Comparison of ENCODE assay signal across 40 cellular contexts in genomic region chr16:49914697-49915096, GRCh38. TPM values are rescaled to one million over a fixed set of nuclear protein-coding genes. Genes with fewer than 3 reads are reported as not detected.
"Had no signal": no experiment of that assay in that cellular context is flagged by ENCODE, and none has a peak within 500 bp of the region (broad histone marks: within the 10 kb centered on the region; RNA-seq: fewer than 3 reads in every experiment).

No MANE protein-coding gene starts in this region.

- DNase-seq: activated effector memory CD4-positive, alpha-beta T cell treated with anti-CD3 and anti-CD28 coated beads, Interleukin-2, amount 50 U/mL, for 16 hours; activated effector memory CD4-positive, alpha-beta T cell treated with Interleukin-2 at 50 U/mL for 16 hours; activated gamma-delta T cell; activated gamma-delta T cell treated with Interleukin-2 at 50 U/mL for 16 hours; activated naive CD4-positive, alpha-beta T cell; activated naive CD4-positive, alpha-beta T cell treated with anti-CD3 and anti-CD28 coated beads for 36 hours; activated naive CD4-positive, alpha-beta T cell treated with anti-CD3 and anti-CD28 coated beads, Interleukin-2, amount 50 U/mL, for 16 hours; activated naive CD4-positive, alpha-beta T cell treated with Interleukin-2 at 50 U/mL for 16 hours; activated naive CD8-positive, alpha-beta T cell treated with anti-CD3 and anti-CD28 coated beads for 36 hours; activated naive CD8-positive, alpha-beta T cell treated with anti-CD3 and anti-CD28 coated beads, Interleukin-2, amount 10 ng/mL, durations not matched to agents 7 days and 5 days; activated naive CD8-positive, alpha-beta T cell treated with anti-CD3 and anti-CD28 coated beads, Interleukin-2, amount 50 U/mL, for 24 hours; activated T-cell treated with anti-CD3 and anti-CD28 coated beads, Interleukin-2, amount 50 U/mL, for 1 hour; activated T-cell treated with anti-CD3 and anti-CD28 coated beads, Interleukin-2, amount 50 U/mL, for 24 hours; activated T-cell treated with anti-CD3 and anti-CD28 coated beads, Interleukin-2, amount 50 U/mL, for 4 hours; activated T-cell treated with anti-CD3 and anti-CD28 coated beads, Interleukin-2, amount 50 U/mL, for 48 hours; activated T-cell treated with anti-CD3 and anti-CD28 coated beads, Interleukin-2, amount 50 U/mL, for 72 hours; adrenal gland; amniotic stem cell; amygdala; anterior cingulate cortex; aorta; body of pancreas; brain microvascular endothelial cell; caudate nucleus; central memory CD4-positive, alpha-beta T cell; cerebellar nuclear complex had no signal

- H3K27me3 ChIP-seq: adrenal gland, ascending aorta, body of pancreas, brain microvascular endothelial cell, breast epithelium, cardiac muscle cell had no signal

- FAIRE-seq: astrocyte, bronchial epithelial cell had no signal

- H3K4me3 Mint-ChIP-seq: activated naive CD4-positive, alpha-beta T cell treated with anti-CD3 and anti-CD28 coated beads for 36 hours; activated naive CD4-positive, alpha-beta T cell treated with anti-CD3 and anti-CD28 coated beads, Interleukin-2, amount 10 ng/mL, durations not matched to agents 7 days and 5 days; activated naive CD4-positive, alpha-beta T cell treated with anti-CD3 and anti-CD28 coated beads, Interleukin-2, amount 50 U/mL, for 24 hours; activated naive CD8-positive, alpha-beta T cell; activated naive CD8-positive, alpha-beta T cell treated with anti-CD3 and anti-CD28 coated beads for 36 hours; activated naive CD8-positive, alpha-beta T cell treated with anti-CD3 and anti-CD28 coated beads, Interleukin-2, amount 10 ng/mL, durations not matched to agents 7 days and 5 days; activated naive CD8-positive, alpha-beta T cell treated with anti-CD3 and anti-CD28 coated beads, Interleukin-2, amount 50 U/mL, for 24 hours; activated T-cell treated with anti-CD3 and anti-CD28 coated beads, Interleukin-2, amount 50 U/mL, for 24 hours; activated T-cell treated with anti-CD3 and anti-CD28 coated beads, Interleukin-2, amount 50 U/mL, for 4 hours; activated T-cell treated with anti-CD3 and anti-CD28 coated beads, Interleukin-2, amount 50 U/mL, for 72 hours; activated T-helper 1 cell treated with anti-CD3 and anti-CD28 coated beads, Interleukin-12 subunit alpha, Interleukin-12 subunit beta, Interleukin-2, Interleukin-4 antibody, amounts not matched to agents 30 ng/mL and 10 ng/mL and 1 ng/mL, durations not matched to agents 14 hours and 24 hours and 36 hours; activated T-helper 17 cell treated with anti-CD3 and anti-CD28 coated beads, Interleukin-2, amount 50 U/mL, for 72 hours; brain; central memory CD8-positive, alpha-beta T cell had no signal

- H3K4me3 ChIP-seq: adrenal gland, ascending aorta, body of pancreas, breast epithelium, cardiac muscle cell had no signal

- H3K27ac Mint-ChIP-seq: activated naive CD4-positive, alpha-beta T cell treated with anti-CD3 and anti-CD28 coated beads for 36 hours; activated naive CD4-positive, alpha-beta T cell treated with anti-CD3 and anti-CD28 coated beads, Interleukin-2, amount 10 ng/mL, durations not matched to agents 7 days and 5 days; activated naive CD4-positive, alpha-beta T cell treated with anti-CD3 and anti-CD28 coated beads, Interleukin-2, amount 50 U/mL, for 24 hours; activated naive CD4-positive, alpha-beta T cell treated with anti-CD3 and anti-CD28 coated beads, Interleukin-2, amount 50 U/mL, for 72 hours; activated naive CD8-positive, alpha-beta T cell; activated naive CD8-positive, alpha-beta T cell treated with anti-CD3 and anti-CD28 coated beads for 36 hours; activated naive CD8-positive, alpha-beta T cell treated with anti-CD3 and anti-CD28 coated beads, Interleukin-2, amount 10 ng/mL, durations not matched to agents 7 days and 5 days; activated naive CD8-positive, alpha-beta T cell treated with anti-CD3 and anti-CD28 coated beads, Interleukin-2, amount 50 U/mL, for 24 hours; activated T-cell treated with anti-CD3 and anti-CD28 coated beads, Interleukin-2, amount 50 U/mL, for 24 hours; activated T-cell treated with anti-CD3 and anti-CD28 coated beads, Interleukin-2, amount 50 U/mL, for 72 hours; activated T-helper 1 cell treated with anti-CD3 and anti-CD28 coated beads, Interleukin-12 subunit alpha, Interleukin-12 subunit beta, Interleukin-2, Interleukin-4 antibody, amounts not matched to agents 30 ng/mL and 10 ng/mL and 1 ng/mL, durations not matched to agents 14 hours and 24 hours and 36 hours; activated T-helper 17 cell treated with anti-CD3 and anti-CD28 coated beads, Interleukin-2, amount 50 U/mL, for 72 hours; activated T-helper 2 cell treated with anti-CD3 and anti-CD28 coated beads, Interferon-gamma antibody, Interleukin-2, Interleukin-4, amounts not matched to agents 10 μg/mL and 5 μg/mL and 100 μg/mL, durations not matched to agents 14 hours and 24 hours and 36 hours; brain had no signal

- H3K9me3 ChIP-seq: adrenal gland, ascending aorta, body of pancreas had no signal

- H3K9me3 Mint-ChIP-seq: activated naive CD4-positive, alpha-beta T cell treated with anti-CD3 and anti-CD28 coated beads for 36 hours; activated naive CD4-positive, alpha-beta T cell treated with anti-CD3 and anti-CD28 coated beads, Interleukin-2, amount 10 ng/mL, durations not matched to agents 7 days and 5 days; activated naive CD4-positive, alpha-beta T cell treated with anti-CD3 and anti-CD28 coated beads, Interleukin-2, amount 50 U/mL, for 24 hours; activated naive CD4-positive, alpha-beta T cell treated with anti-CD3 and anti-CD28 coated beads, Interleukin-2, amount 50 U/mL, for 72 hours; activated naive CD8-positive, alpha-beta T cell treated with anti-CD3 and anti-CD28 coated beads for 36 hours; activated naive CD8-positive, alpha-beta T cell treated with anti-CD3 and anti-CD28 coated beads, Interleukin-2, amount 10 ng/mL, durations not matched to agents 7 days and 5 days; activated naive CD8-positive, alpha-beta T cell treated with anti-CD3 and anti-CD28 coated beads, Interleukin-2, amount 50 U/mL, for 24 hours; activated T-cell treated with anti-CD3 and anti-CD28 coated beads, Interleukin-2, amount 50 U/mL, for 24 hours; activated T-cell treated with anti-CD3 and anti-CD28 coated beads, Interleukin-2, amount 50 U/mL, for 72 hours; activated T-helper 1 cell treated with anti-CD3 and anti-CD28 coated beads, Interleukin-12 subunit alpha, Interleukin-12 subunit beta, Interleukin-2, Interleukin-4 antibody, amounts not matched to agents 30 ng/mL and 10 ng/mL and 1 ng/mL, durations not matched to agents 14 hours and 24 hours and 36 hours; activated T-helper 17 cell treated with anti-CD3 and anti-CD28 coated beads, Interleukin-2, amount 50 U/mL, for 72 hours; activated T-helper 2 cell treated with anti-CD3 and anti-CD28 coated beads, Interferon-gamma antibody, Interleukin-2, Interleukin-4, amounts not matched to agents 10 μg/mL and 5 μg/mL and 100 μg/mL, durations not matched to agents 14 hours and 24 hours and 36 hours; central memory CD8-positive, alpha-beta T cell had no signal

- H3K36me3 Mint-ChIP-seq: activated naive CD4-positive, alpha-beta T cell treated with anti-CD3 and anti-CD28 coated beads, Interleukin-2, amount 10 ng/mL, durations not matched to agents 7 days and 5 days; activated naive CD4-positive, alpha-beta T cell treated with anti-CD3 and anti-CD28 coated beads, Interleukin-2, amount 50 U/mL, for 24 hours; activated naive CD4-positive, alpha-beta T cell treated with anti-CD3 and anti-CD28 coated beads, Interleukin-2, amount 50 U/mL, for 72 hours; activated naive CD8-positive, alpha-beta T cell; activated naive CD8-positive, alpha-beta T cell treated with anti-CD3 and anti-CD28 coated beads for 36 hours; activated naive CD8-positive, alpha-beta T cell treated with anti-CD3 and anti-CD28 coated beads, Interleukin-2, amount 10 ng/mL, durations not matched to agents 7 days and 5 days; brain had no signal

- H3K27me3 Mint-ChIP-seq: activated naive CD8-positive, alpha-beta T cell treated with anti-CD3 and anti-CD28 coated beads for 36 hours; activated naive CD8-positive, alpha-beta T cell treated with anti-CD3 and anti-CD28 coated beads, Interleukin-2, amount 10 ng/mL, durations not matched to agents 7 days and 5 days had no signal

- H3K36me3 ChIP-seq: adrenal gland, ascending aorta, brain microvascular endothelial cell, breast epithelium, cardiac muscle cell had no signal

- H3K27ac ChIP-seq: adrenal gland, ascending aorta, body of pancreas, brain microvascular endothelial cell, breast epithelium, cardiac muscle cell had no signal

- ATAC-seq: activated naive CD4-positive, alpha-beta T cell treated with anti-CD3 and anti-CD28 coated beads, Interleukin-2, amount 50 U/mL, for 72 hours; activated naive CD8-positive, alpha-beta T cell treated with anti-CD3 and anti-CD28 coated beads, Interleukin-2, amount 50 U/mL, for 24 hours; activated T-cell treated with anti-CD3 and anti-CD28 coated beads, Interleukin-2, amount 50 U/mL, for 4 hours; activated T-cell treated with anti-CD3 and anti-CD28 coated beads, Interleukin-2, amount 50 U/mL, for 72 hours; activated T-helper 17 cell treated with anti-CD3 and anti-CD28 coated beads, Interleukin-2, amount 50 U/mL, for 72 hours; body of pancreas had no signal

- H3K4me1 ChIP-seq: adrenal gland, ascending aorta, body of pancreas, breast epithelium had no signal

- H3K4me1 Mint-ChIP-seq: activated naive CD4-positive, alpha-beta T cell treated with anti-CD3 and anti-CD28 coated beads, Interleukin-2, amount 10 ng/mL, durations not matched to agents 7 days and 5 days; activated naive CD4-positive, alpha-beta T cell treated with anti-CD3 and anti-CD28 coated beads, Interleukin-2, amount 50 U/mL, for 24 hours; activated naive CD8-positive, alpha-beta T cell treated with anti-CD3 and anti-CD28 coated beads for 36 hours; activated naive CD8-positive, alpha-beta T cell treated with anti-CD3 and anti-CD28 coated beads, Interleukin-2, amount 10 ng/mL, durations not matched to agents 7 days and 5 days; activated naive CD8-positive, alpha-beta T cell treated with anti-CD3 and anti-CD28 coated beads, Interleukin-2, amount 50 U/mL, for 24 hours; activated T-helper 17 cell treated with anti-CD3 and anti-CD28 coated beads, Interleukin-2, amount 50 U/mL, for 72 hours; central memory CD8-positive, alpha-beta T cell had no signal

RNA-seq across cellular contexts. Expression of gene ZNF423, which starts 58.8 kb away (rescaled TPM):
- total RNA-seq: activated naive CD8-positive, alpha-beta T cell treated with anti-CD3 and anti-CD28 coated beads for 36 hours; activated T-cell treated with anti-CD3 and anti-CD28 coated beads, Interleukin-2, amount 50 U/mL, for 72 hours; activated T-helper 1 cell treated with anti-CD3 and anti-CD28 coated beads, Interleukin-12 subunit alpha, Interleukin-12 subunit beta, Interleukin-2, Interleukin-4 antibody, amounts not matched to agents 30 ng/mL and 10 ng/mL and 1 ng/mL, durations not matched to agents 14 hours and 24 hours and 36 hours; activated T-helper 17 cell treated with anti-CD3 and anti-CD28 coated beads, Interleukin-2, amount 50 U/mL, for 72 hours; activated T-helper 2 cell treated with anti-CD3 and anti-CD28 coated beads, Interferon-gamma antibody, Interleukin-2, Interleukin-4, amounts not matched to agents 10 μg/mL and 5 μg/mL and 100 μg/mL, durations not matched to agents 14 hours and 24 hours and 36 hours had no signal
